8 cellular contexts compared by ENCODE assay signal in genomic region chr11:65553301-65554001, GRCh38. TPM values are rescaled to one million over a fixed set of nuclear protein-coding genes. Genes with fewer than 3 reads are reported as not detected.
DNase-seq lines count a peak whose midpoint lies in the region; ATAC-seq and TF ChIP-seq lines count a peak whose summit lies in the region.

No MANE protein-coding gene starts in this region.

- H3K4me3 Mint-ChIP-seq in naive thymus-derived CD4-positive, alpha-beta T cell: peak overlapping the region; percentile 63 to 98 (median 82)

- intact Hi-C loops in naive thymus-derived CD4-positive, alpha-beta T cell (cut with micrococcal nuclease): loop anchor here (1.0 kb wide), 5 partner anchors 12 to 35 kb away; partner anchors contain the start of genes SCYL1 (in 1 of the 2) and ZNRD2 (in 1 of the 2)

- H3K4me1 Mint-ChIP-seq in naive thymus-derived CD4-positive, alpha-beta T cell: peaks cover 45 to 77% (median 69%) of the 10 kb centered on the region in 7 donors

- H3K9me3 Mint-ChIP-seq in naive thymus-derived CD4-positive, alpha-beta T cell: peaks cover 0 to 2% (median 0%) of the 10 kb centered on the region in 11 donors

- POLR2A ChIA-PET in naive thymus-derived CD4-positive, alpha-beta T cell (lab: Charles Lee): interaction anchor here (0.7 to 14.3 kb wide), 11 partner anchors 10 to 306 kb away, joined by 3 to 186 read pairs (median 7); partner anchors contain the start of genes EHBP1L1, FAM89B, KCNK7 and LTBP3

- peak; percentile 55 for DNase-seq in DMS53 treated with DMSO at 0.1 percent for 48 hours (lab: John Stamatoyannopoulos, UW; ENCODE audit: unreplicated experiment)
- peak; percentile 87 for DNase-seq in NCI-H510A (lab: John Stamatoyannopoulos, UW)
- DNase-seq in activated T-cell treated with anti-CD3 and anti-CD28 coated beads, Interleukin-2, amount 50 U/mL, for 48 hours: peak; percentile 79 to 82
- DNase-seq in naive thymus-derived CD4-positive, alpha-beta T cell: peak; percentile 57 to 89 (median 87)
- no peak for DNase-seq in NCI-H446 treated with DMSO at 0.1 percent for 48 hours (lab: John Stamatoyannopoulos, UW)
- no peak for DNase-seq in substantia nigra (lab: John Stamatoyannopoulos, UW)

- peaks cover 20 to 65% of the 10 kb centered on the region in 2 donors for H3K4me1 ChIP-seq in naive thymus-derived CD4-positive, alpha-beta T cell (ENCODE audit: control insufficient read depth in 2 of 2, insufficient read depth in 2 of 2, low read length in 2 of 2)

- H3K27ac Mint-ChIP-seq in naive thymus-derived CD4-positive, alpha-beta T cell: peak overlapping the region in 8 of 9 donors; percentile 51 to 92 (median 76)

- H3K27me3 Mint-ChIP-seq in naive thymus-derived CD4-positive, alpha-beta T cell: no peaks in the 10 kb centered on the region

- no peaks in the 10 kb centered on the region for H3K27me3 ChIP-seq in naive thymus-derived CD4-positive, alpha-beta T cell (ENCODE audit: control insufficient read depth in 2 of 2, insufficient read depth in 2 of 2, low read length in 2 of 2)

- peak overlapping the region; percentile 33 for H3K4me3 ChIP-seq in naive thymus-derived CD4-positive, alpha-beta T cell (ENCODE audit: low read length)

- H3K27ac ChIP-seq in naive thymus-derived CD4-positive, alpha-beta T cell (ENCODE audit: low read depth, low read length): peak overlapping the region; percentile 89
- no peak overlapping the region for H3K27ac ChIP-seq in substantia nigra (ENCODE audit: low read depth, low read length, poor library complexity, severe bottlenecking)

- no peaks in the 10 kb centered on the region for H3K9me3 ChIP-seq in naive thymus-derived CD4-positive, alpha-beta T cell (ENCODE audit: control insufficient read depth in 2 of 3, low read length in 3 of 3)

- peak; percentile 88 for ATAC-seq in naive thymus-derived CD4-positive, alpha-beta T cell
- ATAC-seq in HG02798 (IDR thresholded peaks at IDR 0.05; ENCODE audit: poor library complexity, unreplicated experiment) (no peak), SK-N-SH treated with all-trans-retinoic acid at 6 μM for 48 hours (no peak)

- peaks cover 0 to 23% (median 9%) of the 10 kb centered on the region in 3 experiments for H3K36me3 ChIP-seq in naive thymus-derived CD4-positive, alpha-beta T cell (ENCODE audit: control insufficient read depth in 2 of 3, insufficient read depth in 3 of 3, low read length in 3 of 3)

- CTCF ChIA-PET in naive thymus-derived CD4-positive, alpha-beta T cell (lab: Charles Lee): interaction anchor here (1.1 to 4.3 kb wide), 4 partner anchors 8 to 40 kb away, joined by 3 to 32 read pairs (median 11); no protein-coding TSS in a partner anchor

- peaks cover 0 to 23% (median 17%) of the 10 kb centered on the region in 5 donors for H3K36me3 Mint-ChIP-seq in naive thymus-derived CD4-positive, alpha-beta T cell

TF ChIP-seq in SK-N-SH treated with all-trans-retinoic acid at 6 μM for 48 hours, 23 proteins besides CTCF, POLR2A, EP300 and RAD21:
- no peak for TF ChIP-seq SNAI2 (CRISPR knock-in tag; IDR thresholded peaks at IDR 0.05)
- no peak for TF ChIP-seq ISL1 (CRISPR knock-in tag; IDR thresholded peaks at IDR 0.05)
- TF ChIP-seq TCF4 (CRISPR knock-in tag; IDR thresholded peaks at IDR 0.05; ENCODE audit: borderline replicate concordance): no peak
- TF ChIP-seq BACH2 (CRISPR knock-in tag; IDR thresholded peaks at IDR 0.05; ENCODE audit: borderline replicate concordance): no peak
- TF ChIP-seq, protein P1, sequence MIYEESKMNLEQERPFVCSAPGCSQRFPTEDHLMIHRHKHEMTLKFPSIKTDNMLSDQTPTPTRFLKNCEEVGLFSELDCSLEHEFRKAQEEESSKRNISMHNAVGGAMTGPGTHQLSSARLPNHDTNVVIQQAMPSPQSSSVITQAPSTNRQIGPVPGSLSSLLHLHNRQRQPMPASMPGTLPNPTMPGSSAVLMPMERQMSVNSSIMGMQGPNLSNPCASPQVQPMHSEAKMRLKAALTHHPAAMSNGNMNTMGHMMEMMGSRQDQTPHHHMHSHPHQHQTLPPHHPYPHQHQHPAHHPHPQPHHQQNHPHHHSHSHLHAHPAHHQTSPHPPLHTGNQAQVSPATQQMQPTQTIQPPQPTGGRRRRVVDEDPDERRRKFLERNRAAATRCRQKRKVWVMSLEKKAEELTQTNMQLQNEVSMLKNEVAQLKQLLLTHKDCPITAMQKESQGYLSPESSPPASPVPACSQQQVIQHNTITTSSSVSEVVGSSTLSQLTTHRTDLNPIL (CRISPR knock-in tag; IDR thresholded peaks at IDR 0.05; ENCODE audit: low read depth): no peak
- TF ChIP-seq, protein P2, sequence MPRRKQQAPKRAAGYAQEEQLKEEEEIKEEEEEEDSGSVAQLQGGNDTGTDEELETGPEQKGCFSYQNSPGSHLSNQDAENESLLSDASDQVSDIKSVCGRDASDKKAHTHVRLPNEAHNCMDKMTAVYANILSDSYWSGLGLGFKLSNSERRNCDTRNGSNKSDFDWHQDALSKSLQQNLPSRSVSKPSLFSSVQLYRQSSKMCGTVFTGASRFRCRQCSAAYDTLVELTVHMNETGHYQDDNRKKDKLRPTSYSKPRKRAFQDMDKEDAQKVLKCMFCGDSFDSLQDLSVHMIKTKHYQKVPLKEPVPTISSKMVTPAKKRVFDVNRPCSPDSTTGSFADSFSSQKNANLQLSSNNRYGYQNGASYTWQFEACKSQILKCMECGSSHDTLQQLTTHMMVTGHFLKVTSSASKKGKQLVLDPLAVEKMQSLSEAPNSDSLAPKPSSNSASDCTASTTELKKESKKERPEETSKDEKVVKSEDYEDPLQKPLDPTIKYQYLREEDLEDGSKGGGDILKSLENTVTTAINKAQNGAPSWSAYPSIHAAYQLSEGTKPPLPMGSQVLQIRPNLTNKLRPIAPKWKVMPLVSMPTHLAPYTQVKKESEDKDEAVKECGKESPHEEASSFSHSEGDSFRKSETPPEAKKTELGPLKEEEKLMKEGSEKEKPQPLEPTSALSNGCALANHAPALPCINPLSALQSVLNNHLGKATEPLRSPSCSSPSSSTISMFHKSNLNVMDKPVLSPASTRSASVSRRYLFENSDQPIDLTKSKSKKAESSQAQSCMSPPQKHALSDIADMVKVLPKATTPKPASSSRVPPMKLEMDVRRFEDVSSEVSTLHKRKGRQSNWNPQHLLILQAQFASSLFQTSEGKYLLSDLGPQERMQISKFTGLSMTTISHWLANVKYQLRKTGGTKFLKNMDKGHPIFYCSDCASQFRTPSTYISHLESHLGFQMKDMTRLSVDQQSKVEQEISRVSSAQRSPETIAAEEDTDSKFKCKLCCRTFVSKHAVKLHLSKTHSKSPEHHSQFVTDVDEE (CRISPR knock-in tag; IDR thresholded peaks at IDR 0.05): no peak
- no peak for TF ChIP-seq ZFP30 (CRISPR knock-in tag; IDR thresholded peaks at IDR 0.05)
- TF ChIP-seq, protein P3, sequence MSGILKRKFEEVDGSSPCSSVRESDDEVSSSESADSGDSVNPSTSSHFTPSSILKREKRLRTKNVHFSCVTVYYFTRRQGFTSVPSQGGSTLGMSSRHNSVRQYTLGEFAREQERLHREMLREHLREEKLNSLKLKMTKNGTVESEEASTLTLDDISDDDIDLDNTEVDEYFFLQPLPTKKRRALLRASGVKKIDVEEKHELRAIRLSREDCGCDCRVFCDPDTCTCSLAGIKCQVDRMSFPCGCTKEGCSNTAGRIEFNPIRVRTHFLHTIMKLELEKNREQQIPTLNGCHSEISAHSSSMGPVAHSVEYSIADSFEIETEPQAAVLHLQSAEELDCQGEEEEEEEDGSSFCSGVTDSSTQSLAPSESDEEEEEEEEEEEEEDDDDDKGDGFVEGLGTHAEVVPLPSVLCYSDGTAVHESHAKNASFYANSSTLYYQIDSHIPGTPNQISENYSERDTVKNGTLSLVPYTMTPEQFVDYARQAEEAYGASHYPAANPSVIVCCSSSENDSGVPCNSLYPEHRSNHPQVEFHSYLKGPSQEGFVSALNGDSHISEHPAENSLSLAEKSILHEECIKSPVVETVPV (CRISPR knock-in tag; IDR thresholded peaks at IDR 0.05): no peak

RNA-seq across cellular contexts. Expression of gene LTBP3, which starts 4.7 kb away (rescaled TPM):
- 100 to 1,000 TPM in 4 of 5 experiments, 10 to 100 TPM in 1; 91.4 to 288 (median 280) TPM for total RNA-seq in naive thymus-derived CD4-positive, alpha-beta T cell
- polyA plus RNA-seq in naive thymus-derived CD4-positive, alpha-beta T cell: 10 to 100 TPM; 18.7 to 41.2 TPM

RNA-seq across cellular contexts. Expression of gene ZNRD2, which starts 16.8 kb away (rescaled TPM):
- total RNA-seq in naive thymus-derived CD4-positive, alpha-beta T cell: 10 to 100 TPM; 29.1 to 40.9 (median 32.9) TPM
- polyA plus RNA-seq in naive thymus-derived CD4-positive, alpha-beta T cell: 10 to 100 TPM; 82.6 to 86.0 TPM

RNA-seq across cellular contexts. Expression of gene FAM89B, which starts 18.9 kb away (rescaled TPM):
- 10 to 100 TPM; 33.0 to 59.7 (median 45.3) TPM for total RNA-seq in naive thymus-derived CD4-positive, alpha-beta T cell
- 100 to 1,000 TPM in 1 of 2 donors, 10 to 100 TPM in 1; 87.7 to 115 TPM for polyA plus RNA-seq in naive thymus-derived CD4-positive, alpha-beta T cell

RNA-seq across cellular contexts. Expression of gene EHBP1L1, which starts 22.4 kb away (rescaled TPM):
- 100 to 1,000 TPM; 108 to 207 (median 128) TPM for total RNA-seq in naive thymus-derived CD4-positive, alpha-beta T cell
- 10 to 100 TPM; 12.3 to 14.2 TPM for polyA plus RNA-seq in naive thymus-derived CD4-positive, alpha-beta T cell

RNA-seq across cellular contexts. Expression of gene SCYL1, which starts 28.6 kb away (rescaled TPM):
- 10 to 100 TPM; 63.2 to 79.8 (median 70.4) TPM for total RNA-seq in naive thymus-derived CD4-positive, alpha-beta T cell
- polyA plus RNA-seq in naive thymus-derived CD4-positive, alpha-beta T cell: 10 to 100 TPM; 27.0 to 69.1 TPM

Comparison
In these comparisons a context has a peak if more than half of its experiments do, and no peak if none do; other contexts are left out.
1. DNase-seq: peak in DMS53 treated with DMSO at 0.1 percent for 48 hours (single experiment), NCI-H510A (single experiment), activated T-cell treated with anti-CD3 and anti-CD28 coated beads, Interleukin-2, amount 50 U/mL, for 48 hours (2 of 2) and naive thymus-derived CD4-positive, alpha-beta T cell (9 of 9); none in NCI-H446 treated with DMSO at 0.1 percent for 48 hours (single experiment) and substantia nigra (0 of 49).